12 cellular contexts compared by ENCODE assay signal in the genomic region with DNA sequence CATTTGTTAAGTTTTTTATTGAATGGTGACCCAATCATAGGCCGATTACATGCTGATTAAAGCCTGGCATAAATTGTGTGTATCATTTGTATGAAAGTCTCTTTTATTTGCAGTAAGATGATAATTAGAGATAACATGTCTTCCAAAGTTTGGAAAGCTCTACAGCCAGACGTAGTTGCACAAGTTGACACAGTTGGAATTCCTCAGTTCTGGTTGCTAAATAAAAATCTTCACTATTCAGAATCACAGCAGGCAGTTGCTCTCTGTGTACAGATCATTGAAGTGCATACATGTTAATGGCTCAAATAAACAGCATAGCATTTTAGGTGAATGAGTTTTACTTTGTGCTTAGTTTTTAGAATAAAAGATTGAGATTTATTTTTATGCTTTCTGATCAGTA.
"Had no signal": no experiment of that assay in that cellular context is flagged by ENCODE, and none has a peak within 500 bp of the region (broad histone marks: within the 10 kb centered on the region; RNA-seq: fewer than 3 reads in every experiment).

No MANE protein-coding gene starts in this region.

- H3K36me3 ChIP-seq: adrenal gland, cardiac muscle cell, prostate gland, tibial nerve had no signal

- H3K27me3 ChIP-seq: adrenal gland, cardiac muscle cell, tibial nerve had no signal

- ATAC-seq: effector memory CD8-positive, alpha-beta T cell; naive thymus-derived CD8-positive, alpha-beta T cell had no signal

- H3K27ac ChIP-seq: adrenal gland, prostate gland had no signal

- DNase-seq: activated CD4-positive, alpha-beta T cell treated with anti-CD3 and anti-CD28 coated beads, Interleukin-2, amount 50 U/mL, for 48 hours; activated gamma-delta T cell; effector memory CD8-positive, alpha-beta T cell; mesenchymal stem cell; naive thymus-derived CD8-positive, alpha-beta T cell; small intestine; stimulated activated CD4-positive, alpha-beta T cell treated with anti-CD3 and anti-CD28 coated beads, Interleukin-15, amount 100 ng/mL, for 24 hours; stimulated activated CD4-positive, alpha-beta T cell treated with anti-CD3 and anti-CD28 coated beads, Interleukin-2, amount 100 ng/mL, for 48 hours had no signal

- H3K4me1 ChIP-seq: prostate gland had no signal

- H3K4me3 ChIP-seq: adrenal gland, cardiac muscle cell, prostate gland, tibial nerve had no signal

- H3K9me3 ChIP-seq: adrenal gland, prostate gland, tibial nerve had no signal
